ENCODE assay signal across 8 cellular contexts in the genomic region with DNA sequence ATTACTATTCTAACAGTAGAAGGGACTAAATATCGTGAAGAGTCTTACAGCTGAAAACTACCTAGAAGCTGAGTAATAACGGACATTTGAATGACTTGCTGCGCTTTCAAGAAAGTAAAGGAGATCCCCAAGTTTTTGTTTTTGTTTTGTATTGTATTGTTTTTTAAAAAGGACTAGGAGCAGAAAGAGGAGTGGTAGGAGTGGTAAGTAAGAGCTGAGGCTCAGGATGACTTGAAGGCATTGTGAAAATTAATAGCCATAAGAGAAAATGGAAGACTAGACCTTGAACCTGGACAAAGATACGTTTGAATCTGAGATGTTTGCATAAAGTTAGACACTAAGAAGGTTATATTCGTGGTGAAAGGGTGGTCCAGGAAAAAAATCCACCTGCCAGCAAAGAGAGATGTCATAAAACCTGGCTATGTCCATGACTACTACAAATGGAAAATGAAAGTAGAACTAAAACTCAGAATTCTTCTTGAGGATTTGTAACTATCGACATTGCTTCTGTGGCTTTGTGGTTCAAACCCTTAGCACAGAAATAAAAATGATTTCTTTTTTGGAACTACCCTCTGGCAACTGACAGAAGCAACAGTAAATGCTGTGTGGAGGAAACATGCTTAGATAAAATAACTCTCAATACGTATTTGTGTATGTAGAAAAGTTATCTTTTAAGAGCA.
DNase-seq lines count a peak whose midpoint lies in the region; ATAC-seq lines count a peak whose summit lies in the region.

No MANE protein-coding gene starts in this region.

- peak overlapping the region in 5 of 10 experiments; percentile 12 to 41 (median 24); a peak in 7 of 20 replicates for H3K4me3 ChIP-seq in BLaER1 treated with 17β-estradiol and CSF1 and Interleukin-3, amounts not matched to agents 10 nM and 100 nM

- peak overlapping the region in 4 of 11 experiments; percentile 4 to 30 (median 21); a peak in 4 of 22 replicates for H3K27ac ChIP-seq in BLaER1 treated with 17β-estradiol and CSF1 and Interleukin-3, amounts not matched to agents 10 nM and 100 nM
- H3K27ac ChIP-seq in caudate nucleus (ENCODE audit: low read depth, low read length) = no peak overlapping the region

- peak; percentile 81 for ATAC-seq in GM19395 (IDR thresholded peaks at IDR 0.05; ENCODE audit: unreplicated experiment)
- peak; percentile 65 for ATAC-seq in HG03558 (IDR thresholded peaks at IDR 0.05; ENCODE audit: extremely low read depth, unreplicated experiment)

- peaks cover 4 to 25% (median 14%) of the 10 kb centered on the region in 10 experiments; a peak in 15 of 20 replicates for H3K4me1 ChIP-seq in BLaER1 treated with 17β-estradiol and CSF1 and Interleukin-3, amounts not matched to agents 10 nM and 100 nM

- no peaks in the 10 kb centered on the region for H3K36me3 ChIP-seq in BLaER1 treated with 17β-estradiol and CSF1 and Interleukin-3, amounts not matched to agents 10 nM and 100 nM

- peak overlapping the region; percentile 38 to 80 (median 65); a peak in 21 of 22 replicates for H3K4me2 ChIP-seq in BLaER1 treated with 17β-estradiol and CSF1 and Interleukin-3, amounts not matched to agents 10 nM and 100 nM

- H3K9ac ChIP-seq in BLaER1 treated with 17β-estradiol and CSF1 and Interleukin-3, amounts not matched to agents 10 nM and 100 nM = peak overlapping the region in 3 of 11 experiments; percentile 38 to 52 (median 46); a peak in 5 of 22 replicates

- H4K20me1 ChIP-seq in BLaER1 treated with 17β-estradiol and CSF1 and Interleukin-3, amounts not matched to agents 10 nM and 100 nM = no peaks in the 10 kb centered on the region

- H3K27me3 ChIP-seq in BLaER1 treated with 17β-estradiol and CSF1 and Interleukin-3, amounts not matched to agents 10 nM and 100 nM = no peaks in the 10 kb centered on the region

- DNase-seq in fibroblast of peridontal ligament (ENCODE audit: extremely low read depth) (peak; percentile 48), HPDE6-E6E7 (ENCODE audit: extremely low spot score) (no peak), NCI-H69 (lab: John Stamatoyannopoulos, UW) (no peak), caudate nucleus (lab: John Stamatoyannopoulos, UW) (no peak), SHP77 (lab: John Stamatoyannopoulos, UW) (no peak)

- peaks cover 0 to 14% (median 10%) of the 10 kb centered on the region in 11 experiments; a peak in 8 of 22 replicates for H3K9me3 ChIP-seq in BLaER1 treated with 17β-estradiol and CSF1 and Interleukin-3, amounts not matched to agents 10 nM and 100 nM (replicated peaks in 1 of 11)
